Comparison of ENCODE assay signal across 1 cellular context in the genomic region with DNA sequence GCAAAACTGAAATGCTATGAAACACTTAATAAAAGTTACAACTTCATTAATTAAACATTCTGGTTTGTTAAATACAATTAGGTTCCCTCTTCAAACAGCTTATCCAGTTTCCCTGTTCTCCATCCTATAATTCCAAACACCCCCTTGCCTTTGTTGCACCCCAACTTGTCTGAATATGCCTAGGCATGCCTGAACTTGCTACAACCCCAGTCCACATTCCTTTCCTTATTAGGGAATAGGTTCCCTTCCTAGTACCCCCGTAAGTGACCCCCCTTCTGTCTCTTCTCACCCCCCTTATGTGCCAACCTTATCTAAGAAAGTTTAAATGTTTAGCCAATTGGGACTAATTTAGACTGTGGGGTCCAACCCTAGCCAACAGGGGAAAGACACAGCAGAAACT.
A peak's percentile ranks its signal among the peaks of the same experiment; 100 is the strongest.
TF ChIP-seq lines count a peak whose summit lies in the region.

No MANE protein-coding gene starts in this region.

TF ChIP-seq in H1, 55 proteins besides CTCF, POLR2A, EP300 and RAD21:
- TF ChIP-seq CHD1 (IDR thresholded peaks at IDR 0.05; ENCODE audit: low read depth, low read length) (no peak), SUZ12 (IDR thresholded peaks at IDR 0.05; ENCODE audit: low read length) (no peak), SIN3A (conservative IDR thresholded peaks at IDR 0.05 in 1 of 2, IDR thresholded peaks at IDR 0.05 in 1 of 2; ENCODE audit: low read depth in 1 of 2, low read length in 2 of 2) (no peak), SRF (IDR thresholded peaks at IDR 0.05; ENCODE audit: low read depth, low read length) (peak; percentile 86), NRF1 (IDR thresholded peaks at IDR 0.05; ENCODE audit: low read depth, low read length) (no peak), TAF7 (optimal IDR thresholded peaks at IDR 0.05; ENCODE audit: borderline replicate concordance, low read depth, low read length) (no peak), EZH2 (IDR thresholded peaks at IDR 0.05; ENCODE audit: low read depth, low read length, severe bottlenecking) (no peak)
